ENCODE assay signal across 11 cellular contexts in genomic region chr20:37358366-37359150, GRCh38. TPM values are rescaled to one million over a fixed set of nuclear protein-coding genes. Genes with fewer than 3 reads are reported as not detected.
DNase-seq lines count a peak whose midpoint lies in the region; TF ChIP-seq lines count a peak whose summit lies in the region.
"Had no signal": no experiment of that assay in that cellular context is flagged by ENCODE, and none has a peak within 500 bp of the region (broad histone marks: within the 10 kb centered on the region; RNA-seq: fewer than 3 reads in every experiment).

No MANE protein-coding gene starts in this region.

- H3K36me3 ChIP-seq in breast epithelium (no peaks in the 10 kb centered on the region), mesenchymal stem cell (ENCODE audit: control insufficient read depth in 1 of 2, insufficient read depth in 2 of 2, low read depth in 1 of 2, low read length in 2 of 2) (peaks cover 8 to 47% of the 10 kb centered on the region in 2 experiments), testis (ENCODE audit: low read depth, missing control alignments) (no peaks in the 10 kb centered on the region)

- no peak overlapping the region for H2AK5ac ChIP-seq in mesenchymal stem cell (ENCODE audit: low read length, severe bottlenecking)

- H3K4me3 ChIP-seq in breast epithelium (peak overlapping the region in 2 of 3 donors; percentile 0 to 41), mesenchymal stem cell (ENCODE audit: insufficient read depth in 1 of 2, low read depth in 1 of 2, low read length in 2 of 2) (peak overlapping the region in 1 of 2 experiments; percentile 51), testis (no peak overlapping the region)

- DNase-seq in HT-29 (ENCODE audit: low spot score), result peak; percentile 47
- peak; percentile 61 to 81 for DNase-seq in breast epithelium (ENCODE audit: low spot score in 2 of 2)
- DNase-seq in mesenchymal stem cell, result no peak
- DNase-seq in testis, result no peak
- no peak for DNase-seq in superior temporal gyrus (ENCODE audit: extremely low spot score)
- no peak for DNase-seq in GM10266 (ENCODE audit: extremely low spot score)
- no peak for DNase-seq in HK-2 (ENCODE audit: unreplicated experiment)
- DNase-seq in hippocampal formation (lab: John Stamatoyannopoulos, UW), result no peak
- DNase-seq: DMS79 treated with DMSO at 0.1 percent for 48 hours, NCI-H1694 treated with DMSO at 0.1 percent for 48 hours had no signal

- H2BK120ac ChIP-seq in mesenchymal stem cell (ENCODE audit: low read depth, low read length), result no peak overlapping the region

- H2AFZ ChIP-seq in mesenchymal stem cell (ENCODE audit: low read depth, low read length), result no peak overlapping the region
- H2AFZ ChIP-seq: parathyroid adenoma had no signal

- no peak overlapping the region for H4K91ac ChIP-seq in mesenchymal stem cell (ENCODE audit: low read length)

- H3K14ac ChIP-seq in mesenchymal stem cell (ENCODE audit: low read length in 2 of 2), result no peak overlapping the region

- intact Hi-C loops in breast epithelium (cut with DNase I; ENCODE audit: low total_unique reads), result no loop called here
- intact Hi-C loops in testis (cut with DNase I; ENCODE audit: low total_unique reads), result no loop called here

- no peak for TF ChIP-seq POLR2A in breast epithelium (IDR thresholded peaks at IDR 0.05)
- TF ChIP-seq POLR2A in testis (IDR thresholded peaks at IDR 0.05), result no peak

- no peak overlapping the region for H3K23ac ChIP-seq in mesenchymal stem cell (ENCODE audit: low read length in 2 of 2)

- H3K27ac ChIP-seq in breast epithelium, result peak overlapping the region; percentile 75 to 78
- H3K27ac ChIP-seq in mesenchymal stem cell (ENCODE audit: low read length, poor library complexity, severe bottlenecking), result no peak overlapping the region
- peak overlapping the region; percentile 4 to 50 for H3K27ac ChIP-seq in testis
- H3K27ac ChIP-seq: parathyroid adenoma had no signal

- H3K27me3 ChIP-seq in breast epithelium (no peaks in the 10 kb centered on the region), mesenchymal stem cell (ENCODE audit: control insufficient read depth in 1 of 2, insufficient read depth in 1 of 2, low read length in 2 of 2) (no peaks in the 10 kb centered on the region), testis (no peaks in the 10 kb centered on the region)

- H3K79me1 ChIP-seq in mesenchymal stem cell (replicated peaks; ENCODE audit: low read length, poor library complexity, severe bottlenecking), result peaks cover 64% of the 10 kb centered on the region

- H3K4me1 ChIP-seq in breast epithelium, result peaks cover 9 to 15% of the 10 kb centered on the region in 2 donors
- peaks cover 21% of the 10 kb centered on the region for H3K4me1 ChIP-seq in mesenchymal stem cell (ENCODE audit: control insufficient read depth, insufficient read depth, low read depth, low read length)
- peaks cover 60% of the 10 kb centered on the region for H3K4me1 ChIP-seq in testis

- no peak overlapping the region for H3K4ac ChIP-seq in mesenchymal stem cell (ENCODE audit: low read depth in 1 of 2, low read length in 2 of 2)

- whole genome bisulfite sequencing in mesenchymal stem cell, result 95% methylated on average over 14 of the region's 23 CpGs
- WGBS in testis, 2 donors, result 55 to 62% methylated on average over 15 to 23 of the region's 23 CpGs

- no peak overlapping the region for H2BK15ac ChIP-seq in mesenchymal stem cell (ENCODE audit: low read depth, poor library complexity, severe bottlenecking)

- no peak overlapping the region for H3K4me2 ChIP-seq in mesenchymal stem cell (ENCODE audit: low read length, poor library complexity, severe bottlenecking)

- no peak overlapping the region for H4K8ac ChIP-seq in mesenchymal stem cell (ENCODE audit: low read length)

- H2BK5ac ChIP-seq in mesenchymal stem cell (ENCODE audit: low read depth, low read length, poor library complexity, severe bottlenecking), result no peak overlapping the region

- no peak overlapping the region for H2BK12ac ChIP-seq in mesenchymal stem cell (ENCODE audit: low read length in 2 of 2)

- peak overlapping the region; percentile 70 for H3K9ac ChIP-seq in mesenchymal stem cell (ENCODE audit: low read length)
- H3K9ac ChIP-seq: parathyroid adenoma had no signal

- H3K18ac ChIP-seq in mesenchymal stem cell (ENCODE audit: low read depth in 1 of 2, low read length in 2 of 2), result no peak overlapping the region

- TF ChIP-seq CTCF in breast epithelium (IDR thresholded peaks at IDR 0.05), result no peak
- TF ChIP-seq CTCF in testis (IDR thresholded peaks at IDR 0.05), result no peak
- TF ChIP-seq CTCF in GM10266 (IDR thresholded peaks at IDR 0.05; ENCODE audit: control insufficient read depth, insufficient read depth, low read depth, missing control alignments), result no peak

- H3K9me3 ChIP-seq in breast epithelium (no peaks in the 10 kb centered on the region), mesenchymal stem cell (ENCODE audit: control insufficient read depth, low read length) (no peaks in the 10 kb centered on the region), testis (no peaks in the 10 kb centered on the region)

RNA-seq across cellular contexts. Expression of gene SRC, which starts 12.6 kb away (rescaled TPM):
- total RNA-seq in HT-29 (2014; rRNA removed; shearing (Covaris generic)), result 113 and 161 TPM in 2 replicates
- total RNA-seq in breast epithelium (10 to 100 TPM; 12.8 to 25.6 (median 20.6) TPM), testis (100 to 1,000 TPM; 143 to 179 TPM)
- polyA plus RNA-seq in mesenchymal stem cell (2013, experiment 1 of 2), result 9.6 TPM
- polyA plus RNA-seq in mesenchymal stem cell (2013, experiment 2 of 2), result 8.0 TPM
- polyA plus RNA-seq in testis (ENCODE audit: insufficient read depth, low read depth, low replicate concordance), result 90.3 TPM

Comparison
In these comparisons a context has a peak if more than half of its experiments do, and no peak if none do; other contexts are left out.
1. DNase-seq: peak in HT-29 (single experiment) and breast epithelium (2 of 2); none in mesenchymal stem cell (single experiment), testis (single experiment), superior temporal gyrus (single experiment), GM10266 (single experiment), HK-2 (single experiment) and hippocampal formation (0 of 2).
2. H3K4me3 ChIP-seq: peak in breast epithelium (2 of 3); none in testis (0 of 2).